Comparison of ENCODE assay signal across 16 cellular contexts in the genomic region with DNA sequence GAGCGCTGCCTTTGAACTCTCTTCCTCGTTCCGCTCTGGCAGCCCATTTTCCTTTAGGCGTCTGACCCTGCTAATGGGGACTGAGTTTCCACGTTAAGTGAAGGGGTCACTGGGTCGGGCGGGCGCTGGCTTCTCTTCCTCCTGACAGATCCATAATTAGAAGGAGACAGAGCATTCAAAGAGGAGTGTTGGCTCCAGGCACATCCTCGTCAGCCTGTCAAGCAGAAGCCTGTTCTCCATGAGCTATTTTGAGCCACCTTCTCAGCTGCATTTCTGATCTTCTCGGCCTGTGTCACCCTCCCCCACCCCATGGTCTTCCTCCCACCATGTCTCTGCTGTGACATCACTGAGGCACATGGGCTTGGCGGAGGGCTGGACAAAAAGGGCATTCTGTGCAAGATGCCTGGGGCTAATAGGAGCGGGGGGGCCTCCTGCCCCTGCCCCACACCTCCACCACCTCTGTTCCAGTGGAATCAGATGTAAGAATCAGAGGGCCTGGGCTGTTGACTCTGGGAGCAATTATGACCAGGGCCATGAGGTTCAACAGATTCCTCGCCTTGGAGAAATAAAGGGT.
"Had no signal": no experiment of that assay in that cellular context is flagged by ENCODE, and none has a peak within 500 bp of the region (broad histone marks: within the 10 kb centered on the region; RNA-seq: fewer than 3 reads in every experiment).

No MANE protein-coding gene starts in this region.

- H3K9me3 ChIP-seq: adrenal gland, ascending aorta, esophagus squamous epithelium, gastroesophageal sphincter, left lung, upper lobe of left lung had no signal

- ATAC-seq: gastroesophageal sphincter; left lung; stimulated activated naive CD8-positive, alpha-beta T cell treated with anti-CD3 and anti-CD28 coated beads, Interleukin-15, Interleukin-2, amounts not matched to agents 100 U/mL and 50 U/mL, for 24 hours; T-cell had no signal

- H3K27ac ChIP-seq: adrenal gland, ascending aorta, brain microvascular endothelial cell, esophagus squamous epithelium, gastroesophageal sphincter, left lung, upper lobe of left lung had no signal

- DNase-seq: activated CD4-positive, alpha-beta T cell treated with anti-CD3 and anti-CD28 coated beads for 1 hour; activated T-cell treated with anti-CD3 and anti-CD28 coated beads, Interleukin-2, amount 50 U/mL, for 1 hour; adrenal gland; brain microvascular endothelial cell; endodermal cell; esophagus squamous epithelium; kidney; left lung; naive B cell; posterior cingulate gyrus; stimulated activated CD4-positive, alpha-beta T cell treated with anti-CD3 and anti-CD28 coated beads, Interleukin-4, amount 100 ng/mL, for 24 hours; stimulated activated naive CD8-positive, alpha-beta T cell treated with anti-CD3 and anti-CD28 coated beads, Interleukin-15, Interleukin-2, amounts not matched to agents 100 U/mL and 50 U/mL, for 24 hours; T-cell; upper lobe of left lung had no signal

- H3K4me1 ChIP-seq: adrenal gland, ascending aorta, esophagus squamous epithelium, gastroesophageal sphincter, left lung, upper lobe of left lung had no signal

- H3K4me3 ChIP-seq: adrenal gland, ascending aorta, esophagus squamous epithelium, gastroesophageal sphincter, left lung, upper lobe of left lung had no signal

- H3K27me3 ChIP-seq: ascending aorta, gastroesophageal sphincter, upper lobe of left lung had no signal

- H3K36me3 ChIP-seq: adrenal gland, ascending aorta, brain microvascular endothelial cell, esophagus squamous epithelium, gastroesophageal sphincter, left lung, upper lobe of left lung had no signal
